Comparison of ENCODE assay signal across 8 cellular contexts in the genomic region with DNA sequence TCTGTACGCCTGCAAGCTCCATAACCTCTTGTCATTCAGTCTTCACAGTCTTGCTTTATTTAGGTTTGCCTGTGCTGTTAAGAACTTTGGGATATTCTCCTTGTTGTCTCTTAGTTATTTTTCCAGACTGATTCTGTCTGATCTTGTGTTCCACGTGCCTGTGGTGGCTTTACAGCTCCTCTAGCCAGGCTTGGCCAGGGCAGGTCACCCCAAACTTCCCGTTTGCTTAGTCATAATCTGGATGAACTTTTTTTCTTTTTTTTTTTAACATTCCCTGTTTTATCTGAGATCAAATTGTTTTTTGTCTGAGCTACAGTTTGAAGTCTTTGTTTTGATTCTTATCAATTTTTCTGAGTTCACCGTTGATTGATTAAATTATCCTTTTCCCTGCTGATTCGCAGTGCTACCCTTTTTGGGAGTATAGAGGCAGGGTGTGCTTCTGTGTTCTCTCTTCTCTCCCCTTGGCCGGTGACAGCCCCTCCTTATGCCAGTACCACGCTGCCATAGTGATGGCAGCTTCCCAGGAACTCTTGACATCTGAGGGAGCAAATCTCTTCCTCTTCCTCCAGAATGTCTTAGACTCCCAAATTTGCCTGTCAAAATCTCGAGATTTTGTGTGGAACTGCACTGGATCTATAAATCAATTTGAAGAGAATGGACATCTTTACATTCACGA. TPM values are rescaled to one million over a fixed set of nuclear protein-coding genes. Genes with fewer than 3 reads are reported as not detected.
DNase-seq lines count a peak whose midpoint lies in the region; ATAC-seq lines count a peak whose summit lies in the region.

No MANE protein-coding gene starts in this region.

- H3K27ac ChIP-seq in substantia nigra (ENCODE audit: low read depth, low read length, poor library complexity, severe bottlenecking) = no peak overlapping the region

- no peaks in the 10 kb centered on the region for H3K27me3 Mint-ChIP-seq in T-helper 1 cell treated with Interleukin-12 subunit alpha and Interleukin-12 subunit beta and Interleukin-4 antibody, amounts not matched to agents 30 μg/mL and 1 μg/mL, for 36 hours (ENCODE audit: low read depth)
- H3K27me3 Mint-ChIP-seq in T-cell = no peaks in the 10 kb centered on the region

- CTCF ChIA-PET in T-cell (lab: Charles Lee) = interaction anchor here (0.6 to 0.9 kb wide), 2 partner anchors 9 to 10 kb away, joined by 3 to 4 read pairs; no protein-coding TSS in a partner anchor

- POLR2A ChIA-PET in T-cell (lab: Charles Lee) = interaction anchor here in 1 of 2 donors (0.6 to 1.0 kb wide), 4 partner anchors 12 to 420 kb away, joined by 3 read pairs; no protein-coding TSS in a partner anchor

- H3K27ac Mint-ChIP-seq in T-helper 1 cell treated with Interleukin-12 subunit alpha and Interleukin-12 subunit beta and Interleukin-4 antibody, amounts not matched to agents 30 μg/mL and 1 μg/mL, for 36 hours = peak overlapping the region; percentile 61
- H3K27ac Mint-ChIP-seq in T-cell = peak overlapping the region; percentile 76 to 82

- peaks cover 71% of the 10 kb centered on the region for H3K4me1 Mint-ChIP-seq in T-helper 1 cell treated with Interleukin-12 subunit alpha and Interleukin-12 subunit beta and Interleukin-4 antibody, amounts not matched to agents 30 μg/mL and 1 μg/mL, for 36 hours (ENCODE audit: low read depth)
- H3K4me1 Mint-ChIP-seq in T-cell = peaks cover 76 to 89% (median 82%) of the 10 kb centered on the region in 3 donors

- DNase-seq in T-helper 1 cell = no peak
- no peak for DNase-seq in T-cell
- DNase-seq in fibroblast of peridontal ligament (ENCODE audit: extremely low read depth) = peak; percentile 66
- peak; percentile 50 for DNase-seq in stromal cell of bone marrow (ENCODE audit: low read depth)
- no peak for DNase-seq in stimulated activated CD4-positive, alpha-beta T cell treated with anti-CD3 and anti-CD28 coated beads, Interleukin-4, amount 100 ng/mL, for 4 hours
- DNase-seq in HK-2 (ENCODE audit: unreplicated experiment) = no peak
- no peak for DNase-seq in substantia nigra (lab: John Stamatoyannopoulos, UW)

- H3K4me3 Mint-ChIP-seq in T-helper 1 cell treated with Interleukin-12 subunit alpha and Interleukin-12 subunit beta and Interleukin-4 antibody, amounts not matched to agents 30 μg/mL and 1 μg/mL, for 36 hours = peak overlapping the region; percentile 90
- peak overlapping the region; percentile 77 to 92 (median 91) for H3K4me3 Mint-ChIP-seq in T-cell

- H3K9me3 Mint-ChIP-seq in T-helper 1 cell treated with Interleukin-12 subunit alpha and Interleukin-12 subunit beta and Interleukin-4 antibody, amounts not matched to agents 30 μg/mL and 1 μg/mL, for 36 hours = no peaks in the 10 kb centered on the region
- H3K9me3 Mint-ChIP-seq in T-cell = no peaks in the 10 kb centered on the region

- ATAC-seq in T-cell (replicated peaks in 1 of 4) = no peak

- peaks cover 64% of the 10 kb centered on the region for H3K36me3 Mint-ChIP-seq in T-helper 1 cell treated with Interleukin-12 subunit alpha and Interleukin-12 subunit beta and Interleukin-4 antibody, amounts not matched to agents 30 μg/mL and 1 μg/mL, for 36 hours (ENCODE audit: low read depth)
- peaks cover 39% of the 10 kb centered on the region for H3K36me3 Mint-ChIP-seq in T-cell

RNA-seq across cellular contexts. Expression of gene SP100, which starts 2.5 kb away (rescaled TPM):
- 100 to 1,000 TPM; 188 to 271 (median 217) TPM for total RNA-seq in T-cell

Comparison
In these comparisons a context has a peak if more than half of its experiments do, and no peak if none do; other contexts are left out.
1. DNase-seq: peak in fibroblast of peridontal ligament (single experiment) and stromal cell of bone marrow (single experiment); none in T-helper 1 cell (0 of 5), T-cell (0 of 34), stimulated activated CD4-positive, alpha-beta T cell treated with anti-CD3 and anti-CD28 coated beads, Interleukin-4, amount 100 ng/mL, for 4 hours (0 of 2), HK-2 (single experiment) and substantia nigra (0 of 49).